8 cellular contexts compared by ENCODE assay signal in the genomic region with DNA sequence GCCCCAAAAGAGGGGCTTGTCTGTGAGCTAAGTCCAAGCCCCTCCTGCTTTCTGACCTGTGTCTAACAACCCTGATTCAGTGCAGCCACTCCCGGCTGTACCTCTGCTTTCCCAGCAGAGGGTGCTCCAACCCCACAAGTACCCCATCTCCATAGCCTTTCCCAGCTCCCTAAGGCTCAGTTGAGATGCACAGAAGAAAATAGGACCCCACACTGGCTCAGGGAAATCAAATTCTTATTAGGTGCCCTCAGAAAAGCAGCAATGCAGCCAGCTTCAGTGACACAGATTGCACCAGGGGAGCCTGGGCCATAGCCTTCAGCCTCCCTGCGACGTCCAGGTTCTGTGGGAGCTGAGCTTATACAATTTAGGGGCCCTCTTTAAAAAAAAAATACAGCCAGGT. TPM values are rescaled to one million over a fixed set of nuclear protein-coding genes. Genes with fewer than 3 reads are reported as not detected.
DNase-seq lines count a peak whose midpoint lies in the region; ATAC-seq and TF ChIP-seq lines count a peak whose summit lies in the region.

No MANE protein-coding gene starts in this region.

- H3K9me3 Mint-ChIP-seq in H9 = peaks cover 8 to 22% of the 10 kb centered on the region in 2 experiments
- H3K9me3 Mint-ChIP-seq in activated CD4-positive, alpha-beta T cell treated with anti-CD3 and anti-CD28 coated beads, Interleukin-2, amount 10 ng/mL, durations not matched to agents 24 days and 14 days = no peaks in the 10 kb centered on the region

- no CpG with 5 or more reads among the region's 3 CpGs for WGBS in H9 (ENCODE audit: extremely low coverage, insufficient read length, low lambda C conversion rate)
- WGBS in liver = 58% methylated on average over 3 of the region's 3 CpGs

- ATAC-seq in GM18511 (IDR thresholded peaks at IDR 0.05; ENCODE audit: unreplicated experiment) = no peak

- DNase-seq in Ammon's horn (ENCODE audit: low spot score) (peak; percentile 91), H9 (peak; percentile 77), NCI-H510A (lab: John Stamatoyannopoulos, UW) (peak; percentile 37), dermis microvascular lymphatic vessel endothelial cell (ENCODE audit: low read depth in 2 of 2) (peak; percentile 40 to 74)
- peak; percentile 82 for DNase-seq in activated CD4-positive, alpha-beta T cell treated with anti-CD3 and anti-CD28 coated beads, Interleukin-2, amount 10 ng/mL, durations not matched to agents 24 days and 14 days
- DNase-seq in stimulated activated CD4-positive, alpha-beta T cell treated with anti-CD3 and anti-CD28 coated beads, TNF-alpha, amount 100 ng/mL, for 1 hour (ENCODE audit: low read depth in 3 of 3, low spot score in 1 of 3) = peak in 2 of 3 donors; percentile 19

- H4K20me1 ChIP-seq in H9 (ENCODE audit: control insufficient read depth, insufficient read depth, insufficient read length) = no peaks in the 10 kb centered on the region

- H3K27ac ChIP-seq in H9 (ENCODE audit: insufficient read length, low read depth, low read length) (no peak overlapping the region), liver (ENCODE audit: low read depth in 1 of 2, low read length in 2 of 2) (no peak overlapping the region)

- H2AK5ac ChIP-seq in H9 (ENCODE audit: insufficient read length, low read length) = no peak overlapping the region

- no peak overlapping the region for H3K14ac ChIP-seq in H9 (ENCODE audit: insufficient read depth, low read length)

- peak; percentile 98 for TF ChIP-seq RAD21 in liver (IDR thresholded peaks at IDR 0.05)

- no peak overlapping the region for H3K4me3 ChIP-seq in liver (ENCODE audit: low read depth in 1 of 3, low read length in 3 of 3)

- H3K56ac ChIP-seq in H9 (ENCODE audit: insufficient read length, low read depth, low read length) = no peak overlapping the region

- H3K36me3 ChIP-seq in liver (ENCODE audit: control insufficient read depth in 4 of 4, insufficient read depth in 3 of 4, low read depth in 1 of 4, low read length in 3 of 4) = no peaks in the 10 kb centered on the region

- H2AFZ ChIP-seq in H9 (ENCODE audit: low read length) = no peak overlapping the region

- H3K23me2 ChIP-seq in H9 (ENCODE audit: insufficient read length, low read depth, low read length, poor library complexity, severe bottlenecking) = no peaks in the 10 kb centered on the region

- H4K5ac ChIP-seq in H9 (ENCODE audit: insufficient read length, low read depth, low read length) = no peak overlapping the region

- no peak overlapping the region for H3K4ac ChIP-seq in H9 (ENCODE audit: low read depth, low read length)

- H3K4me1 ChIP-seq in H9 (ENCODE audit: insufficient read depth, low read length) (no peaks in the 10 kb centered on the region), liver (ENCODE audit: control insufficient read depth in 4 of 4, insufficient read depth in 4 of 4, low read length in 3 of 4) (no peaks in the 10 kb centered on the region)

- H4K91ac ChIP-seq in H9 (ENCODE audit: insufficient read length, low read depth, low read length) = no peak overlapping the region

- no peak overlapping the region for H2BK15ac ChIP-seq in H9 (ENCODE audit: low read depth, low read length)

- H3K79me1 ChIP-seq in H9 (ENCODE audit: insufficient read depth, low read depth, low read length, poor library complexity, severe bottlenecking) = no peaks in the 10 kb centered on the region

- H3K79me2 ChIP-seq in H9 (ENCODE audit: insufficient read depth, low read length) = no peaks in the 10 kb centered on the region

- intact Hi-C loops in activated CD4-positive, alpha-beta T cell treated with anti-CD3 and anti-CD28 coated beads, Interleukin-2, amount 10 ng/mL, durations not matched to agents 24 days and 14 days (cut with micrococcal nuclease) = loop anchor here (1.0 kb wide), 4 partner anchors 37 to 218 kb away; no protein-coding TSS in a partner anchor

- H3K4me1 Mint-ChIP-seq in H9 = peaks cover 4 to 5% of the 10 kb centered on the region in 2 experiments
- peaks cover 2% of the 10 kb centered on the region for H3K4me1 Mint-ChIP-seq in activated CD4-positive, alpha-beta T cell treated with anti-CD3 and anti-CD28 coated beads, Interleukin-2, amount 10 ng/mL, durations not matched to agents 24 days and 14 days

- no peak overlapping the region for H3K4me2 ChIP-seq in H9 (ENCODE audit: insufficient read depth, insufficient read length, low read length)

- no peak overlapping the region for H2BK5ac ChIP-seq in H9 (ENCODE audit: insufficient read length, low read length)

- H3K27me3 Mint-ChIP-seq in H9 (ENCODE audit: low read depth) = no peaks in the 10 kb centered on the region
- peaks cover 3% of the 10 kb centered on the region for H3K27me3 Mint-ChIP-seq in activated CD4-positive, alpha-beta T cell treated with anti-CD3 and anti-CD28 coated beads, Interleukin-2, amount 10 ng/mL, durations not matched to agents 24 days and 14 days

- H3K9ac ChIP-seq in H9 (ENCODE audit: extremely low read depth, insufficient read length, low read length) (no peak overlapping the region), liver (ENCODE audit: low read depth in 1 of 2, low read length in 2 of 2) (no peak overlapping the region)

- H2BK20ac ChIP-seq in H9 (ENCODE audit: low read depth, low read length, poor library complexity, severe bottlenecking) = no peak overlapping the region

- H3K9me3 ChIP-seq in H9 (ENCODE audit: control insufficient read depth, low read depth, low read length) = no peaks in the 10 kb centered on the region
- no peaks in the 10 kb centered on the region for H3K9me3 ChIP-seq in liver (ENCODE audit: control insufficient read depth in 4 of 4, low read length in 3 of 4)

- H3K4me3 Mint-ChIP-seq in H9 = no peak overlapping the region
- H3K4me3 Mint-ChIP-seq in activated CD4-positive, alpha-beta T cell treated with anti-CD3 and anti-CD28 coated beads, Interleukin-2, amount 10 ng/mL, durations not matched to agents 24 days and 14 days = no peak overlapping the region

- H3K27me3 ChIP-seq in H9 (ENCODE audit: insufficient read depth, low read length) (no peaks in the 10 kb centered on the region), liver (ENCODE audit: control insufficient read depth in 4 of 4, insufficient read depth in 4 of 4, low read length in 3 of 4) (no peaks in the 10 kb centered on the region)

- H3K23ac ChIP-seq in H9 (ENCODE audit: insufficient read length, low read depth, low read length) = no peak overlapping the region

- no peak overlapping the region for H4K8ac ChIP-seq in H9 (replicated peaks; ENCODE audit: insufficient read length, low read depth, low read length)

- TF ChIP-seq CTCF in H9 (conservative IDR thresholded peaks at IDR 0.05) (peak; percentile 97), liver (IDR thresholded peaks at IDR 0.05; ENCODE audit: low read depth, low read length, missing input control) (peak; percentile 96)

- H3K36me3 Mint-ChIP-seq in H9 (ENCODE audit: insufficient read depth in 1 of 3, low read depth in 3 of 3) = peaks cover 0 to 8% (median 3%) of the 10 kb centered on the region in 3 experiments; a peak in 5 of 7 replicates
- H3K36me3 Mint-ChIP-seq in activated CD4-positive, alpha-beta T cell treated with anti-CD3 and anti-CD28 coated beads, Interleukin-2, amount 10 ng/mL, durations not matched to agents 24 days and 14 days (ENCODE audit: low read depth) = no peaks in the 10 kb centered on the region

- H3K18ac ChIP-seq in H9 (ENCODE audit: insufficient read length, low read depth, low read length) = no peak overlapping the region

- H2BK12ac ChIP-seq in H9 (ENCODE audit: insufficient read length, low read depth, low read length) = no peak overlapping the region

- H2BK120ac ChIP-seq in H9 (ENCODE audit: low read depth, low read length, poor library complexity, severe bottlenecking) = no peak overlapping the region

- H3T11ph ChIP-seq in H9 (ENCODE audit: low read length) = no peak overlapping the region

- no peak overlapping the region for H3K27ac Mint-ChIP-seq in H9
- H3K27ac Mint-ChIP-seq in activated CD4-positive, alpha-beta T cell treated with anti-CD3 and anti-CD28 coated beads, Interleukin-2, amount 10 ng/mL, durations not matched to agents 24 days and 14 days = no peak overlapping the region

TF ChIP-seq in liver, 16 proteins besides CTCF, POLR2A, EP300 and RAD21 (continues in another document):
- no peak for TF ChIP-seq YY1 (IDR thresholded peaks at IDR 0.05)
- no peak for TF ChIP-seq JUND (IDR thresholded peaks at IDR 0.05)
- no peak for TF ChIP-seq EGR1 (IDR thresholded peaks at IDR 0.05; ENCODE audit: low read depth in 2 of 2)
- no peak for TF ChIP-seq HNF4A (conservative IDR thresholded peaks at IDR 0.05)
- TF ChIP-seq GABPA (IDR thresholded peaks at IDR 0.05 in 1 of 2, conservative IDR thresholded peaks at IDR 0.05 in 1 of 2) = no peak
- no peak for TF ChIP-seq FOXA1 (IDR thresholded peaks at IDR 0.05)
- TF ChIP-seq, protein P1, sequence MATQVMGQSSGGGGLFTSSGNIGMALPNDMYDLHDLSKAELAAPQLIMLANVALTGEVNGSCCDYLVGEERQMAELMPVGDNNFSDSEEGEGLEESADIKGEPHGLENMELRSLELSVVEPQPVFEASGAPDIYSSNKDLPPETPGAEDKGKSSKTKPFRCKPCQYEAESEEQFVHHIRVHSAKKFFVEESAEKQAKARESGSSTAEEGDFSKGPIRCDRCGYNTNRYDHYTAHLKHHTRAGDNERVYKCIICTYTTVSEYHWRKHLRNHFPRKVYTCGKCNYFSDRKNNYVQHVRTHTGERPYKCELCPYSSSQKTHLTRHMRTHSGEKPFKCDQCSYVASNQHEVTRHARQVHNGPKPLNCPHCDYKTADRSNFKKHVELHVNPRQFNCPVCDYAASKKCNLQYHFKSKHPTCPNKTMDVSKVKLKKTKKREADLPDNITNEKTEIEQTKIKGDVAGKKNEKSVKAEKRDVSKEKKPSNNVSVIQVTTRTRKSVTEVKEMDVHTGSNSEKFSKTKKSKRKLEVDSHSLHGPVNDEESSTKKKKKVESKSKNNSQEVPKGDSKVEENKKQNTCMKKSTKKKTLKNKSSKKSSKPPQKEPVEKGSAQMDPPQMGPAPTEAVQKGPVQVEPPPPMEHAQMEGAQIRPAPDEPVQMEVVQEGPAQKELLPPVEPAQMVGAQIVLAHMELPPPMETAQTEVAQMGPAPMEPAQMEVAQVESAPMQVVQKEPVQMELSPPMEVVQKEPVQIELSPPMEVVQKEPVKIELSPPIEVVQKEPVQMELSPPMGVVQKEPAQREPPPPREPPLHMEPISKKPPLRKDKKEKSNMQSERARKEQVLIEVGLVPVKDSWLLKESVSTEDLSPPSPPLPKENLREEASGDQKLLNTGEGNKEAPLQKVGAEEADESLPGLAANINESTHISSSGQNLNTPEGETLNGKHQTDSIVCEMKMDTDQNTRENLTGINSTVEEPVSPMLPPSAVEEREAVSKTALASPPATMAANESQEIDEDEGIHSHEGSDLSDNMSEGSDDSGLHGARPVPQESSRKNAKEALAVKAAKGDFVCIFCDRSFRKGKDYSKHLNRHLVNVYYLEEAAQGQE (IDR thresholded peaks at IDR 0.05) = no peak
- no peak for TF ChIP-seq RXRA (IDR thresholded peaks at IDR 0.05)
- no peak for TF ChIP-seq SP1 (IDR thresholded peaks at IDR 0.05)

RNA-seq across cellular contexts. Expression of a gene that starts 49.9 kb away (rescaled TPM):
- total RNA-seq in H9 (2021) = not detected in 2 replicates
- total RNA-seq in activated CD4-positive, alpha-beta T cell treated with anti-CD3 and anti-CD28 coated beads, Interleukin-2, amount 10 ng/mL, durations not matched to agents 24 days and 14 days = not detected in 2 replicates
- total RNA-seq in dermis microvascular lymphatic vessel endothelial cell = not detected in 2 replicates
- not detected for total RNA-seq in liver
- polyA plus RNA-seq in liver = not detected

Comparison
In these comparisons a context has a peak if more than half of its experiments do, and no peak if none do; other contexts are left out.
1. DNase-seq: peak in every context shown above with its lines; median percentile 91 in Ammon's horn; 82 in activated CD4-positive, alpha-beta T cell treated with anti-CD3 and anti-CD28 coated beads, Interleukin-2, amount 10 ng/mL, durations not matched to agents 24 days and 14 days; 77 in H9; 57 in dermis microvascular lymphatic vessel endothelial cell; 37 in NCI-H510A; 19 in stimulated activated CD4-positive, alpha-beta T cell treated with anti-CD3 and anti-CD28 coated beads, TNF-alpha, amount 100 ng/mL, for 1 hour.